8 cellular contexts compared by ENCODE assay signal in genomic region chr7:47937711-47938573, GRCh38. TPM values are rescaled to one million over a fixed set of nuclear protein-coding genes. Genes with fewer than 3 reads are reported as not detected.
DNase-seq lines count a peak whose midpoint lies in the region; ATAC-seq lines count a peak whose summit lies in the region.

No MANE protein-coding gene starts in this region.

- CTCF ChIA-PET in naive thymus-derived CD4-positive, alpha-beta T cell (lab: Charles Lee): interaction anchor here (1.1 kb wide), 1 partner anchor 54 kb away, joined by 3 read pairs; no protein-coding TSS in a partner anchor

- H3K27ac ChIP-seq in naive thymus-derived CD4-positive, alpha-beta T cell (ENCODE audit: low read depth, low read length): no peak overlapping the region

- H3K27me3 ChIP-seq in naive thymus-derived CD4-positive, alpha-beta T cell (ENCODE audit: control insufficient read depth in 2 of 2, insufficient read depth in 2 of 2, low read length in 2 of 2): no peaks in the 10 kb centered on the region

- no peaks in the 10 kb centered on the region for H3K9me3 Mint-ChIP-seq in activated naive CD8-positive, alpha-beta T cell treated with anti-CD3 and anti-CD28 coated beads, Interleukin-2, amount 10 ng/mL, durations not matched to agents 7 days and 5 days
- H3K9me3 Mint-ChIP-seq in naive thymus-derived CD4-positive, alpha-beta T cell: no peaks in the 10 kb centered on the region

- H3K27me3 Mint-ChIP-seq in activated naive CD8-positive, alpha-beta T cell treated with anti-CD3 and anti-CD28 coated beads, Interleukin-2, amount 10 ng/mL, durations not matched to agents 7 days and 5 days: no peaks in the 10 kb centered on the region
- no peaks in the 10 kb centered on the region for H3K27me3 Mint-ChIP-seq in naive thymus-derived CD4-positive, alpha-beta T cell

- intact Hi-C loops in naive thymus-derived CD4-positive, alpha-beta T cell (cut with micrococcal nuclease): no loop called here

- peaks cover 5% of the 10 kb centered on the region for H3K4me1 Mint-ChIP-seq in activated naive CD8-positive, alpha-beta T cell treated with anti-CD3 and anti-CD28 coated beads, Interleukin-2, amount 10 ng/mL, durations not matched to agents 7 days and 5 days
- H3K4me1 Mint-ChIP-seq in naive thymus-derived CD4-positive, alpha-beta T cell: peaks cover 0 to 10% (median 0%) of the 10 kb centered on the region in 7 donors

- H3K36me3 ChIP-seq in naive thymus-derived CD4-positive, alpha-beta T cell (ENCODE audit: control insufficient read depth in 2 of 3, insufficient read depth in 3 of 3, low read length in 3 of 3): no peaks in the 10 kb centered on the region

- H3K9me3 ChIP-seq in naive thymus-derived CD4-positive, alpha-beta T cell (ENCODE audit: control insufficient read depth in 2 of 3, low read length in 3 of 3): no peaks in the 10 kb centered on the region

- no peak overlapping the region for H3K4me3 ChIP-seq in naive thymus-derived CD4-positive, alpha-beta T cell (ENCODE audit: low read length)

- peak overlapping the region; percentile 28 for H3K4me3 Mint-ChIP-seq in activated naive CD8-positive, alpha-beta T cell treated with anti-CD3 and anti-CD28 coated beads, Interleukin-2, amount 10 ng/mL, durations not matched to agents 7 days and 5 days
- H3K4me3 Mint-ChIP-seq in naive thymus-derived CD4-positive, alpha-beta T cell: peak overlapping the region in 1 of 10 donors; percentile 65

- ATAC-seq in GM18858 (IDR thresholded peaks at IDR 0.05; ENCODE audit: unreplicated experiment): peak; percentile 41
- peak; percentile 52 for ATAC-seq in GM21390 (IDR thresholded peaks at IDR 0.05; ENCODE audit: unreplicated experiment)
- peak; percentile 52 for ATAC-seq in HG03139 (IDR thresholded peaks at IDR 0.05; ENCODE audit: unreplicated experiment)
- ATAC-seq in activated naive CD8-positive, alpha-beta T cell treated with anti-CD3 and anti-CD28 coated beads, Interleukin-2, amount 10 ng/mL, durations not matched to agents 7 days and 5 days (ENCODE audit: low read depth): no peak
- no peak for ATAC-seq in naive thymus-derived CD4-positive, alpha-beta T cell

- H3K27ac Mint-ChIP-seq in activated naive CD8-positive, alpha-beta T cell treated with anti-CD3 and anti-CD28 coated beads, Interleukin-2, amount 10 ng/mL, durations not matched to agents 7 days and 5 days: peak overlapping the region; percentile 79
- H3K27ac Mint-ChIP-seq in naive thymus-derived CD4-positive, alpha-beta T cell: peak overlapping the region in 1 of 9 donors; percentile 72

- no peaks in the 10 kb centered on the region for H3K4me1 ChIP-seq in naive thymus-derived CD4-positive, alpha-beta T cell (ENCODE audit: control insufficient read depth in 2 of 2, insufficient read depth in 2 of 2, low read length in 2 of 2)

- POLR2A ChIA-PET in activated naive CD8-positive, alpha-beta T cell treated with anti-CD3 and anti-CD28 coated beads, Interleukin-2, amount 10 ng/mL, durations not matched to agents 7 days and 5 days (lab: Charles Lee): no interaction called here
- POLR2A ChIA-PET in naive thymus-derived CD4-positive, alpha-beta T cell (lab: Charles Lee): no interaction called here

- DNase-seq in activated naive CD8-positive, alpha-beta T cell treated with anti-CD3 and anti-CD28 coated beads, Interleukin-2, amount 10 ng/mL, durations not matched to agents 7 days and 5 days: no peak
- no peak for DNase-seq in retina
- DNase-seq in naive thymus-derived CD4-positive, alpha-beta T cell: no peak
- DNase-seq in Kasumi-1 (lab: John Stamatoyannopoulos, UW): no peak
- DNase-seq in NCI-H446 treated with DMSO at 0.1 percent for 48 hours (lab: John Stamatoyannopoulos, UW): no peak

- no peaks in the 10 kb centered on the region for H3K36me3 Mint-ChIP-seq in activated naive CD8-positive, alpha-beta T cell treated with anti-CD3 and anti-CD28 coated beads, Interleukin-2, amount 10 ng/mL, durations not matched to agents 7 days and 5 days
- peaks cover 0 to 6% (median 0%) of the 10 kb centered on the region in 5 donors for H3K36me3 Mint-ChIP-seq in naive thymus-derived CD4-positive, alpha-beta T cell

RNA-seq across cellular contexts. Expression of gene PKD1L1, which starts 10.3 kb away (rescaled TPM):
- under 1 TPM; 0.17 to 0.34 TPM for total RNA-seq in activated naive CD8-positive, alpha-beta T cell treated with anti-CD3 and anti-CD28 coated beads, Interleukin-2, amount 10 ng/mL, durations not matched to agents 7 days and 5 days
- 1 to 10 TPM in 2 of 5 experiments, under 1 TPM in 3; 0.07 to 1.5 (median 0.95) TPM for total RNA-seq in naive thymus-derived CD4-positive, alpha-beta T cell
- polyA plus RNA-seq in naive thymus-derived CD4-positive, alpha-beta T cell: under 1 TPM in 1 of 2 donors, not detected in 1; 0.08 TPM

RNA-seq across cellular contexts. Expression of gene HUS1, which starts 41.5 kb away (rescaled TPM):
- 10 to 100 TPM; 40.6 to 44.9 TPM for total RNA-seq in activated naive CD8-positive, alpha-beta T cell treated with anti-CD3 and anti-CD28 coated beads, Interleukin-2, amount 10 ng/mL, durations not matched to agents 7 days and 5 days
- total RNA-seq in naive thymus-derived CD4-positive, alpha-beta T cell: 10 to 100 TPM; 39.2 to 84.0 (median 79.2) TPM
- 10 to 100 TPM; 36.1 to 44.0 TPM for polyA plus RNA-seq in naive thymus-derived CD4-positive, alpha-beta T cell

Comparison
In these comparisons a context has a peak if more than half of its experiments do, and no peak if none do; other contexts are left out.
1. ATAC-seq: peak in GM18858 (single experiment), GM21390 (single experiment) and HG03139 (single experiment); none in activated naive CD8-positive, alpha-beta T cell treated with anti-CD3 and anti-CD28 coated beads, Interleukin-2, amount 10 ng/mL, durations not matched to agents 7 days and 5 days (single experiment) and naive thymus-derived CD4-positive, alpha-beta T cell (single experiment).